Comparison of ENCODE assay signal across 8 cellular contexts in the genomic region with DNA sequence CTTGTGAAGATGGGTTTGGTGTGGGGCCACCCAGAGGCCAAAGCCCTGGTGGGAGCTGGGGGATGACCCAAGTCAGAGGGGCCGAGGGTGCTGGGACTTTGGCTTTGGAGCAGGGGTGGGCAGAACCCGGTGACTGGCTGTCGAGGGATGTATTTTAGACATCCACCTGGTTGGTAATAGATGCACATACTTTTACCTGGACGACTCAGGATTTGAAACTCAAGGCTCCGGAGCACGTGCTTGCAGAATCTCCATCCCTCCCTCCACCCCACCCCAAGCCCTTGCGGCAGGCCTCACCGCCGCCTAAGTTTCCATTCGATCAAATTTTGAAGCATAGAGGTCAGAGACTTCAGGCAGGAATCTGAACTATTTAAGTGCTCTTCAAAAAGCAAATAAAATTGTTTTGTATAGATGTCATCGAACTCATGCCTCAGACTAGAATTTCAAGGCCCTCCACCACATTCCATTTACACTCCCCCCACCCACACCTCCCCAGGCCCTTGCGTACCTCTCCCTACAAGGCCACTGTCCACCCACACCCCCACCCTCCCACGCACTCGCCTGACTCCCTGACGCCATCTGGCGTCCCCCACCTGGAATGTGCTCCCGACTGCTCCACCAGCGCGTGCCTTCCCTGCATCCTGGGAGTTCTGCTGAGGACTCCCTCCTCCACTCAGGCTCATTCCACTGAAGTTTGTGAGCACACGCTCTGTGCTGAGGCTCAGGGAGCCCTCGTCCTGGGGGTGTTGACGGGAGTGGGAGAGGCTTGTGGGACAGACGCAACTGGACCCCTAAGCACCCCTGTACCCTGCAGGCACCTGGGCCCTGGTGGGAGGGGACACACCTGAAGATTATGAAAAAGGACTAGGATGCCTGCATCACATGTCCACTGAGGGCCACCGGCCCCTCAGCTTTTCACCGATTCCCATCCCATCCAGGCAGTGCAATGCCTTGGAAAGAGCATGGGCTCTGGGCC. TPM values are rescaled to one million over a fixed set of nuclear protein-coding genes. Genes with fewer than 3 reads are reported as not detected.
DNase-seq lines count a peak whose midpoint lies in the region; ATAC-seq, FAIRE-seq and TF ChIP-seq lines count a peak whose summit lies in the region.

No MANE protein-coding gene starts in this region.

- no peak for FAIRE-seq in GM12892 (lab: Jason Lieb, UNC)

- H3K4me3 ChIP-seq in fibroblast of pulmonary artery (replicated peaks; ENCODE audit: low read depth, low read length) = no peak overlapping the region

- TF ChIP-seq POLR2A in GM12892 (IDR thresholded peaks at IDR 0.05; ENCODE audit: low read depth, low read length) = no peak

- H3K27me3 Mint-ChIP-seq in naive thymus-derived CD8-positive, alpha-beta T cell = no peaks in the 10 kb centered on the region

- TF ChIP-seq CTCF in GM12874 (IDR thresholded peaks at IDR 0.05; ENCODE audit: insufficient read depth, low read depth, low read length) (0 out of 2 replicates have a peak, but pooled peaks have one; percentile 12), fibroblast of pulmonary artery (IDR thresholded peaks at IDR 0.05; ENCODE audit: low read length, missing control alignments) (peak; percentile 47)

- H3K36me3 Mint-ChIP-seq in naive thymus-derived CD8-positive, alpha-beta T cell = peaks cover 0 to 47% (median 17%) of the 10 kb centered on the region in 3 donors

- DNase-seq in SK-MEL-5 (ENCODE audit: low read depth, low spot score) (peak; percentile 57), fibroblast of pulmonary artery (ENCODE audit: low read depth) (peak; percentile 94), occipital lobe (lab: John Stamatoyannopoulos, UW) (peak; percentile 26), GM12892 (ENCODE audit: insufficient read length) (no peak), KG1 (lab: John Stamatoyannopoulos, UW) (no peak)
- DNase-seq in naive thymus-derived CD8-positive, alpha-beta T cell = no peak

- in situ Hi-C loops in SK-MEL-5 (cut with HindIII; ENCODE audit: low pct_unique_long_range_greater_than_20kb, low sequenced_read_pairs) = no loop called here

- ATAC-seq in naive thymus-derived CD8-positive, alpha-beta T cell = no peak
- no peak for ATAC-seq in GM21381 (IDR thresholded peaks at IDR 0.05; ENCODE audit: unreplicated experiment)

- POLR2A ChIA-PET in naive thymus-derived CD8-positive, alpha-beta T cell (lab: Charles Lee) = no interaction called here

- H3K4me1 Mint-ChIP-seq in naive thymus-derived CD8-positive, alpha-beta T cell = peaks cover 2 to 9% (median 4%) of the 10 kb centered on the region in 4 donors

- peak overlapping the region in 5 of 10 donors; percentile 29 to 69 (median 60) for H3K27ac Mint-ChIP-seq in naive thymus-derived CD8-positive, alpha-beta T cell

- H3K9me3 Mint-ChIP-seq in naive thymus-derived CD8-positive, alpha-beta T cell = no peaks in the 10 kb centered on the region

- no peak overlapping the region for H3K4me3 Mint-ChIP-seq in naive thymus-derived CD8-positive, alpha-beta T cell

RNA-seq across cellular contexts. Expression of a gene that starts 56.4 kb away (rescaled TPM):
- total RNA-seq in SK-MEL-5 (2014; rRNA removed; shearing (Covaris generic)) = 97.8 and 107 TPM in 2 replicates
- 58.1 and 73.8 TPM in 2 replicates for polyA plus RNA-seq in SK-MEL-5 (2015; cell fraction: cytosol; rRNA removed)
- 9.6 and 31.7 TPM in 2 replicates for polyA plus RNA-seq in SK-MEL-5 (2015; cell fraction: nucleus; rRNA removed)
- total RNA-seq in occipital lobe = 29.8 TPM
- total RNA-seq in naive thymus-derived CD8-positive, alpha-beta T cell = 10 to 100 TPM; 15.7 to 16.5 TPM
- polyA plus RNA-seq in naive thymus-derived CD8-positive, alpha-beta T cell = 10 to 100 TPM; 38.2 to 42.1 (median 40.3) TPM
- 86.9 TPM for polyA plus RNA-seq in GM12892 (2012; ENCODE audit: missing spikeins)

Comparison
In these comparisons a context has a peak if more than half of its experiments do, and no peak if none do; other contexts are left out.
1. DNase-seq: peak in SK-MEL-5 (single experiment), fibroblast of pulmonary artery (single experiment) and occipital lobe (single experiment); none in naive thymus-derived CD8-positive, alpha-beta T cell (0 of 10), GM12892 (single experiment) and KG1 (single experiment).